In genomic region chr16:57893559-57894389, GRCh38 we compare ENCODE assay signal across 11 cellular contexts.
A peak's percentile ranks its signal among the peaks of the same experiment; 100 is the strongest.
DNase-seq lines count a peak whose midpoint lies in the region; ATAC-seq and TF ChIP-seq lines count a peak whose summit lies in the region.
"Had no signal": no experiment of that assay in that cellular context is flagged by ENCODE, and none has a peak within 500 bp of the region (broad histone marks: within the 10 kb centered on the region; RNA-seq: fewer than 3 reads in every experiment).

No MANE protein-coding gene starts in this region.

- H3K4me1 ChIP-seq in right atrium auricular region: peaks cover 0 to 5% of the 10 kb centered on the region in 2 donors

- in situ Hi-C loops in astrocyte of the cerebellum (cut with HindIII; ENCODE audit: low sequenced_read_pairs): no loop called here

- ATAC-seq in Right ventricle myocardium inferior: no peak
- no peak for ATAC-seq in GM21360 (IDR thresholded peaks at IDR 0.05; ENCODE audit: unreplicated experiment)
- ATAC-seq in GM18505 (IDR thresholded peaks at IDR 0.05; ENCODE audit: unreplicated experiment): no peak

- H3K36me3 ChIP-seq in right atrium auricular region: no peaks in the 10 kb centered on the region

- no peak for TF ChIP-seq POLR2A in GM18505 (IDR thresholded peaks at IDR 0.05; ENCODE audit: borderline replicate concordance, extremely low read depth, insufficient read depth, insufficient read length)

- no peaks in the 10 kb centered on the region for H3K9me3 ChIP-seq in right atrium auricular region

- peak overlapping the region in 1 of 2 donors; percentile 29 for H3K27ac ChIP-seq in right atrium auricular region

- peak; percentile 71 for DNase-seq in Right ventricle myocardium inferior (ENCODE audit: missing footprints)
- no peak for DNase-seq in right atrium auricular region (ENCODE audit: low spot score)
- DNase-seq in astrocyte of the cerebellum (ENCODE audit: low read depth): peak; percentile 40
- peak; percentile 99 for DNase-seq in kidney tubule cell (ENCODE audit: low spot score)
- DNase-seq in activated CD4-positive, alpha-beta T cell treated with anti-CD3 and anti-CD28 coated beads, Interleukin-2, amount 50 U/mL, for 4 hours: no peak
- DNase-seq in DMS 273 (lab: John Stamatoyannopoulos, UW; ENCODE audit: unreplicated experiment): no peak
- DNase-seq: activated T-cell treated with anti-CD3 and anti-CD28 coated beads, Interleukin-2, amount 50 U/mL, for 48 hours; CD4-positive, CD25-positive, alpha-beta regulatory T cell; kidney had no signal

- no peak overlapping the region for H3K4me3 ChIP-seq in right atrium auricular region
- no peak overlapping the region for H3K4me3 ChIP-seq in astrocyte of the cerebellum (ENCODE audit: low read depth, low read length)

- H3K27me3 ChIP-seq in right atrium auricular region: no peaks in the 10 kb centered on the region

- TF ChIP-seq CTCF in right atrium auricular region (IDR thresholded peaks at IDR 0.05): no peak
- no peak for TF ChIP-seq CTCF in astrocyte of the cerebellum (IDR thresholded peaks at IDR 0.05; ENCODE audit: low read depth, low read length, missing control alignments)

- intact Hi-C loops in Right ventricle myocardium inferior (cut with DNase I): no loop called here

Comparison
In these comparisons a context has a peak if more than half of its experiments do, and no peak if none do; other contexts are left out.
1. DNase-seq: peak in Right ventricle myocardium inferior (single experiment), astrocyte of the cerebellum (single experiment) and kidney tubule cell (single experiment); none in right atrium auricular region (single experiment), activated CD4-positive, alpha-beta T cell treated with anti-CD3 and anti-CD28 coated beads, Interleukin-2, amount 50 U/mL, for 4 hours (0 of 2) and DMS 273 (single experiment).